Comparison of ENCODE assay signal across 8 cellular contexts in genomic region chr1:100036718-100037664, GRCh38.
A peak's percentile ranks its signal among the peaks of the same experiment; 100 is the strongest.
DNase-seq lines count a peak whose midpoint lies in the region; ATAC-seq, FAIRE-seq and TF ChIP-seq lines count a peak whose summit lies in the region.

No MANE protein-coding gene starts in this region.

- TF ChIP-seq POLR2A in NB4 (IDR thresholded peaks at IDR 0.05; ENCODE audit: extremely low read depth, insufficient read length): no peak

- TF ChIP-seq CTCF in 22Rv1 (IDR thresholded peaks at IDR 0.05): no peak
- TF ChIP-seq CTCF in GM12865 (IDR thresholded peaks at IDR 0.05; ENCODE audit: insufficient read depth, low read depth, low read length, missing control alignments): no peak
- no peak for TF ChIP-seq CTCF in NB4 (IDR thresholded peaks at IDR 0.05; ENCODE audit: low read depth, low read length)
- no peak for TF ChIP-seq CTCF in ascending aorta (IDR thresholded peaks at IDR 0.05)

- no peaks in the 10 kb centered on the region for H3K9me3 ChIP-seq in ascending aorta

- H3K36me3 Mint-ChIP-seq in stimulated activated naive B cell treated with anti-CD40 and anti-IgM and Interleukin-4, amounts not matched to agents 10 μg/mL and 1 μg/mL and 100 μg/mL, for 72 hours: peaks cover 9 to 24% of the 10 kb centered on the region in 2 donors

- H3K27me3 Mint-ChIP-seq in stimulated activated naive B cell treated with anti-CD40 and anti-IgM and Interleukin-4, amounts not matched to agents 10 μg/mL and 1 μg/mL and 100 μg/mL, for 72 hours: no peaks in the 10 kb centered on the region

- H3K27me3 ChIP-seq in ascending aorta: no peaks in the 10 kb centered on the region

- intact Hi-C loops in ascending aorta (cut with DNase I) (loop anchor here (5.0 kb wide), 4 partner anchors 185 to 420 kb away; partner anchors contain the start of genes AGL and CDC14A), posterior vena cava (cut with DNase I) (no loop called here), sciatic nerve (cut with DNase I) (no loop called here)

- H3K9me3 Mint-ChIP-seq in stimulated activated naive B cell treated with anti-CD40 and anti-IgM and Interleukin-4, amounts not matched to agents 10 μg/mL and 1 μg/mL and 100 μg/mL, for 72 hours: peaks cover 0 to 2% of the 10 kb centered on the region in 2 donors

- H3K4me1 Mint-ChIP-seq in stimulated activated naive B cell treated with anti-CD40 and anti-IgM and Interleukin-4, amounts not matched to agents 10 μg/mL and 1 μg/mL and 100 μg/mL, for 72 hours: peaks cover 16 to 37% of the 10 kb centered on the region in 2 donors

- H3K27ac ChIP-seq in 22Rv1 (peak overlapping the region; percentile 76), ascending aorta (peak overlapping the region in 1 of 2 donors; percentile 98)

- peak; percentile 41 for DNase-seq in GM12865 (ENCODE audit: low read depth)
- DNase-seq in NB4 (ENCODE audit: low read depth): peak; percentile 33
- DNase-seq in ascending aorta (ENCODE audit: low spot score in 2 of 2): no peak
- no peak for DNase-seq in stimulated activated naive B cell treated with anti-CD40 and anti-IgM and Interleukin-4, amounts not matched to agents 10 μg/mL and 1 μg/mL and 100 μg/mL, for 72 hours
- no peak for DNase-seq in posterior vena cava (ENCODE audit: low spot score)
- no peak for DNase-seq in sciatic nerve (ENCODE audit: low spot score)

- H3K27ac Mint-ChIP-seq in stimulated activated naive B cell treated with anti-CD40 and anti-IgM and Interleukin-4, amounts not matched to agents 10 μg/mL and 1 μg/mL and 100 μg/mL, for 72 hours: peak overlapping the region; percentile 99

- ATAC-seq in stimulated activated naive B cell treated with anti-CD40 and anti-IgM and Interleukin-4, amounts not matched to agents 10 μg/mL and 1 μg/mL and 100 μg/mL, for 72 hours (replicated peaks): peak; percentile 0 to 1
- ATAC-seq in sciatic nerve: no peak

- peak overlapping the region; percentile 92 to 97 for H3K4me3 Mint-ChIP-seq in stimulated activated naive B cell treated with anti-CD40 and anti-IgM and Interleukin-4, amounts not matched to agents 10 μg/mL and 1 μg/mL and 100 μg/mL, for 72 hours

- H3K36me3 ChIP-seq in ascending aorta: no peaks in the 10 kb centered on the region

- H3K4me1 ChIP-seq in ascending aorta: peaks cover 4 to 5% of the 10 kb centered on the region in 2 donors

- FAIRE-seq in islet of Langerhans (lab: Jason Lieb, UNC): peak; percentile 85

- H3K4me3 ChIP-seq in GM12865 (ENCODE audit: low read depth, low read length) (peak overlapping the region; percentile 93), NB4 (ENCODE audit: low read depth, low read length) (peak overlapping the region; percentile 94), ascending aorta (peak overlapping the region; percentile 93 to 94)

Comparison
In these comparisons a context has a peak if more than half of its experiments do, and no peak if none do; other contexts are left out.
1. DNase-seq: peak in GM12865 (single experiment) and NB4 (single experiment); none in ascending aorta (0 of 2), stimulated activated naive B cell treated with anti-CD40 and anti-IgM and Interleukin-4, amounts not matched to agents 10 μg/mL and 1 μg/mL and 100 μg/mL, for 72 hours (single experiment), posterior vena cava (single experiment) and sciatic nerve (single experiment).
2. Peak in every context shown above with its lines, with median percentiles within 50 percentile points of each other: H3K4me3 ChIP-seq.